In the genomic region with DNA sequence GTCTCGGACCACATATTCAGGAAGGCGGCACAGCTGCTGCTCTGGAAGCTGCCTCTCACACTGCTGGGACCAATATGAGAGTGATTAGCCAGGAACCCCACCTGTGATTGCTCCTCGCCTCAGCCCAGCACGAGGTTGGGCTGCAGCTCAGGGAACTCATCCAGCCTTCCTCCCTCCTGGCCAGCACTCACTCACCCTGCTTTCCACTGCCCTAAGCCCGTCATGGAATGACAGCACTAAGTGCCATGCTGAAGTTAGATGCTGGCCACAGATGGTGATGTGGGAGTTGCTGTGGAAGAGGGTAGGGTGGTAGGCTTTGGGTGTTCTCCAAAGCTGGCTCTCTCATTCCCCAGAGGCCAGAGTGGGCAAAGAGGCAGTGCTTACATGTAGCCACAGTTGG, we compare ENCODE assay signal across 28 cellular contexts. TPM values are rescaled to one million over a fixed set of nuclear protein-coding genes. Genes with fewer than 3 reads are reported as not detected.
DNase-seq lines count a peak whose midpoint lies in the region; ATAC-seq, FAIRE-seq and TF ChIP-seq lines count a peak whose summit lies in the region.
"Had no signal": no experiment of that assay in that cellular context is flagged by ENCODE, and none has a peak within 500 bp of the region (broad histone marks: within the 10 kb centered on the region; RNA-seq: fewer than 3 reads in every experiment).

No MANE protein-coding gene starts in this region.

- CTCF ChIA-PET in HEK293 (lab: Yijun Ruan, JAX): interaction anchor here (1.1 kb wide), 1 partner anchor 14 kb away, joined by 3 read pairs; no protein-coding TSS in a partner anchor
- CTCF ChIA-PET in H1 (lab: Charles Lee; ENCODE audit: partially characterized antibody): interaction anchor here (0.7 to 2.7 kb wide), 7 partner anchors 10 to 94 kb away, joined by 3 to 10 read pairs (median 4); no protein-coding TSS in a partner anchor

- H3K56ac ChIP-seq in H1 (replicated peaks; ENCODE audit: insufficient read length, low read depth, low read length): no peak overlapping the region

- no peak for TF ChIP-seq EP300 in H1 (IDR thresholded peaks at IDR 0.05; ENCODE audit: borderline replicate concordance in 1 of 2, low read depth in 2 of 2, low read length in 2 of 2)

- 90% methylated on average over 5 of the region's 5 CpGs; no CpG with 5 or more reads in 1 of the 2 experiments for whole genome bisulfite sequencing in H1 (ENCODE audit: extremely low coverage in 1 of 2, insufficient coverage in 1 of 2, insufficient read length in 1 of 2, insufficient replicate concordance in 2 of 2, low coverage in 1 of 2, low lambda C conversion rate in 2 of 2, missing lambda C conversion rate in 1 of 2), 2 experiments

- H3K36me3 ChIP-seq in left ventricle myocardium inferior (no peaks in the 10 kb centered on the region), HEK293 (ENCODE audit: control insufficient read depth in 2 of 2, insufficient read depth in 1 of 2, low read length in 2 of 2) (no peaks in the 10 kb centered on the region), H1 (ENCODE audit: control insufficient read depth in 2 of 4, insufficient read depth in 4 of 4, low read length in 3 of 4) (no peaks in the 10 kb centered on the region), osteoblast (ENCODE audit: insufficient read depth, low read length) (no peaks in the 10 kb centered on the region), HAP-1 (replicated peaks) (no peaks in the 10 kb centered on the region)
- H3K36me3 ChIP-seq: BE2C; BLaER1 treated with 17β-estradiol and CSF1 and Interleukin-3, amounts not matched to agents 10 nM and 100 nM had no signal

- no peak overlapping the region for H4K5ac ChIP-seq in H1 (ENCODE audit: insufficient read length, low read depth, low read length)

- H2BK15ac ChIP-seq in H1 (ENCODE audit: low read length): no peak overlapping the region

- H3K9ac ChIP-seq in H1 (replicated peaks in 1 of 4; ENCODE audit: extremely low read depth in 1 of 4, low read depth in 3 of 4, low read length in 3 of 4): no peak overlapping the region
- H3K9ac ChIP-seq: BLaER1 treated with 17β-estradiol and CSF1 and Interleukin-3, amounts not matched to agents 10 nM and 100 nM had no signal

- H4K20me1 ChIP-seq in H1 (replicated peaks in 1 of 2; ENCODE audit: control insufficient read depth in 1 of 2, insufficient read depth in 2 of 2, low read length in 2 of 2) (peaks cover 0 to 2% of the 10 kb centered on the region in 2 experiments), osteoblast (ENCODE audit: insufficient read depth, low read length) (no peaks in the 10 kb centered on the region)
- H4K20me1 ChIP-seq: BLaER1 treated with 17β-estradiol and CSF1 and Interleukin-3, amounts not matched to agents 10 nM and 100 nM had no signal

- no peak overlapping the region for H3K18ac ChIP-seq in H1 (ENCODE audit: extremely low read depth, low read length)

- H3K27ac ChIP-seq in left ventricle myocardium inferior (replicated peaks): no peak overlapping the region
- no peak overlapping the region for H3K27ac ChIP-seq in HEK293 (ENCODE audit: extremely low read depth, low read depth, low read length)
- H3K27ac ChIP-seq in H1 (ENCODE audit: low read depth, low read length): no peak overlapping the region
- H3K27ac ChIP-seq in osteoblast (ENCODE audit: low read depth, low read length): no peak overlapping the region
- H3K27ac ChIP-seq: A549; BLaER1 treated with 17β-estradiol and CSF1 and Interleukin-3, amounts not matched to agents 10 nM and 100 nM had no signal

- no peak overlapping the region for H2AK5ac ChIP-seq in H1 (ENCODE audit: low read depth, low read length)

- DNase-seq in Right ventricle myocardium inferior (ENCODE audit: missing footprints) (no peak), left ventricle myocardium inferior (no peak), H1 (ENCODE audit: low read depth in 1 of 2, low spot score in 2 of 2) (no peak), osteoblast (ENCODE audit: insufficient read length, low spot score, missing footprints) (peak; percentile 31), NCI-H1092 (lab: John Stamatoyannopoulos, UW) (no peak), HAP-1 (ENCODE audit: low spot score in 2 of 2) (no peak)
- DNase-seq in stimulated activated CD4-positive, alpha-beta T cell treated with anti-CD3 and anti-CD28 coated beads, Interleukin-1b, Interleukin-23, amount 100 ng/mL, for 48 hours: no peak
- DNase-seq: 8988T; ACHN; AML-193; BE2C; CD4-positive, alpha-beta T cell; CD8-positive, alpha-beta memory T cell; DMS 273 treated with DMSO at 0.1 percent for 48 hours; DMS79; EL; GDM1; HCEC 1CT; HFFc6 had no signal

- H3K4ac ChIP-seq in H1 (replicated peaks; ENCODE audit: insufficient read length, low read depth, low read length): no peak overlapping the region

- no peak for FAIRE-seq in H1 (lab: Jason Lieb, UNC)
- FAIRE-seq: A549, D721Med, GM12891, GM18507, H54 had no signal

- no peak overlapping the region for H4K91ac ChIP-seq in H1 (replicated peaks; ENCODE audit: insufficient read length, low read length)

- H3K4me1 ChIP-seq in left ventricle myocardium inferior (peaks cover 10% of the 10 kb centered on the region), HEK293 (ENCODE audit: control insufficient read depth, insufficient read depth, low read length) (no peaks in the 10 kb centered on the region), H1 (replicated peaks in 1 of 4; ENCODE audit: control insufficient read depth in 3 of 4, insufficient read depth in 4 of 4, low read length in 3 of 4) (no peaks in the 10 kb centered on the region; a peak in 1 of 7 replicates), osteoblast (ENCODE audit: insufficient read depth, low read length) (peaks cover 9% of the 10 kb centered on the region), HAP-1 (no peaks in the 10 kb centered on the region)
- H3K4me1 ChIP-seq: BE2C had no signal

- H3K9me3 ChIP-seq in left ventricle myocardium inferior (replicated peaks): no peaks in the 10 kb centered on the region
- no peaks in the 10 kb centered on the region for H3K9me3 ChIP-seq in HEK293 (ENCODE audit: control insufficient read depth, insufficient read depth, low read depth, low read length)
- H3K9me3 ChIP-seq in H1 (ENCODE audit: insufficient read depth in 2 of 2, low read depth in 1 of 2, low read length in 1 of 2): no peaks in the 10 kb centered on the region
- no peaks in the 10 kb centered on the region for H3K9me3 ChIP-seq in osteoblast (ENCODE audit: low read depth, low read length)
- no peaks in the 10 kb centered on the region for H3K9me3 ChIP-seq in HAP-1
- H3K9me3 ChIP-seq: A549; BE2C; BLaER1 treated with 17β-estradiol and CSF1 and Interleukin-3, amounts not matched to agents 10 nM and 100 nM had no signal

- H3K14ac ChIP-seq in H1 (ENCODE audit: insufficient read length): no peak overlapping the region

- no peaks in the 10 kb centered on the region for H3K27me3 ChIP-seq in left ventricle myocardium inferior (ENCODE audit: low read depth)
- no peaks in the 10 kb centered on the region for H3K27me3 ChIP-seq in H1 (replicated peaks in 1 of 4; ENCODE audit: control insufficient read depth in 3 of 4, extremely low read depth in 1 of 4, insufficient read depth in 3 of 4, low read length in 3 of 4)
- no peaks in the 10 kb centered on the region for H3K27me3 ChIP-seq in osteoblast (ENCODE audit: insufficient read depth, low read length)
- H3K27me3 ChIP-seq in HAP-1 (ENCODE audit: low read depth): no peaks in the 10 kb centered on the region
- H3K27me3 ChIP-seq: BE2C; BLaER1 treated with 17β-estradiol and CSF1 and Interleukin-3, amounts not matched to agents 10 nM and 100 nM had no signal

- H3K23me2 ChIP-seq in H1 (ENCODE audit: low read depth, low read length): no peaks in the 10 kb centered on the region

- no peak overlapping the region for H3K23ac ChIP-seq in H1 (ENCODE audit: insufficient read length)

- H2BK120ac ChIP-seq in H1 (replicated peaks; ENCODE audit: low read depth, low read length): no peak overlapping the region

- in situ Hi-C loops in HAP-1 (cut with MboI; ENCODE audit: low sequenced_read_pairs): no loop called here

- H3K4me2 ChIP-seq in H1 (ENCODE audit: insufficient read depth in 1 of 2, low read depth in 2 of 2, low read length in 2 of 2) (no peak overlapping the region), osteoblast (ENCODE audit: insufficient read depth, low read length) (no peak overlapping the region)
- H3K4me2 ChIP-seq: A549; BLaER1 treated with 17β-estradiol and CSF1 and Interleukin-3, amounts not matched to agents 10 nM and 100 nM; GM23338 had no signal

- H3K4me3 ChIP-seq in left ventricle myocardium inferior (no peak overlapping the region), HEK293 (ENCODE audit: low read depth, low read length) (no peak overlapping the region), H1 (ENCODE audit: extremely low read depth in 1 of 4, insufficient read depth in 2 of 4, low read depth in 3 of 4, low read length in 4 of 4) (no peak overlapping the region), osteoblast (ENCODE audit: insufficient read depth, low read length) (no peak overlapping the region), HAP-1 (no peak overlapping the region)
- H3K4me3 ChIP-seq: A549; BLaER1 treated with 17β-estradiol and CSF1 and Interleukin-3, amounts not matched to agents 10 nM and 100 nM; GM23338 had no signal

- TF ChIP-seq CTCF in left ventricle myocardium inferior (IDR thresholded peaks at IDR 0.05; ENCODE audit: borderline replicate concordance) (no peak), HEK293 (tag by site-specific recombination; IDR thresholded peaks at IDR 0.05) (no peak), H1 (IDR thresholded peaks at IDR 0.05; ENCODE audit: control extremely low read depth in 1 of 3, insufficient read depth in 1 of 3, low read depth in 1 of 3, low read length in 3 of 3) (no peak), osteoblast (IDR thresholded peaks at IDR 0.05; ENCODE audit: extremely low read depth, low read depth, low read length) (no peak)

- no peak overlapping the region for H2BK5ac ChIP-seq in H1 (ENCODE audit: low read depth, low read length)

- no peak for TF ChIP-seq RAD21 in H1 (IDR thresholded peaks at IDR 0.05 in 1 of 2, conservative IDR thresholded peaks at IDR 0.05 in 1 of 2; ENCODE audit: low read depth in 2 of 2, low read length in 2 of 2)

- no peak for TF ChIP-seq POLR2A in H1 (IDR thresholded peaks at IDR 0.05; ENCODE audit: control extremely low read depth in 1 of 2, low read depth in 2 of 2, low read length in 2 of 2)

- POLR2A ChIA-PET in HEK293 (lab: Yijun Ruan, JAX): interaction anchor here (0.5 kb wide), 1 partner anchor 69 kb away, joined by 3 read pairs; no protein-coding TSS in a partner anchor
- POLR2A ChIA-PET in H1 (lab: Charles Lee; ENCODE audit: partially characterized antibody): interaction anchor here (0.8 to 1.7 kb wide), 5 partner anchors 7 to 71 kb away, joined by 3 to 6 read pairs (median 3); a partner anchor contains a TSS

- H3K79me1 ChIP-seq in H1 (ENCODE audit: low read depth, low read length): no peaks in the 10 kb centered on the region

- H2BK12ac ChIP-seq in H1 (ENCODE audit: low read depth, low read length): no peak overlapping the region; the same call in 1 of the 2 replicates

- intact Hi-C loops in Right ventricle myocardium inferior (cut with DNase I): no loop called here
- intact Hi-C loops in left ventricle myocardium inferior (cut with micrococcal nuclease): no loop called here

- ATAC-seq in Right ventricle myocardium inferior: peak; percentile 31
- ATAC-seq: A549, GM23338 had no signal

- H2BK20ac ChIP-seq in H1 (ENCODE audit: low read length): no peak overlapping the region

- no peaks in the 10 kb centered on the region for H3K79me2 ChIP-seq in H1 (ENCODE audit: control insufficient read depth in 1 of 2, insufficient read depth in 2 of 2, low read length in 2 of 2)
- no peaks in the 10 kb centered on the region for H3K79me2 ChIP-seq in osteoblast (ENCODE audit: insufficient read depth, low read length)

- no peak overlapping the region for H2AFZ ChIP-seq in H1 (ENCODE audit: low read length)
- no peak overlapping the region for H2AFZ ChIP-seq in osteoblast (ENCODE audit: low read length)
- H2AFZ ChIP-seq: GM23338 had no signal

- peak overlapping the region; percentile 87; the same call in 1 of the 2 replicates for H4K8ac ChIP-seq in H1 (ENCODE audit: extremely low read depth, insufficient read depth, low read length)

RNA-seq across cellular contexts. Expression of a gene that starts 7.3 kb away (rescaled TPM):
- total RNA-seq in Right ventricle myocardium inferior (1.2 TPM), left ventricle myocardium inferior (1.7 TPM), osteoblast (0.72 and 1.8 TPM in 2 replicates)
- 4.8 and 7.6 TPM in 2 replicates for total RNA-seq in H1 (2021; fragmentation: NEBNext Ultra II Directional; extraction: Animal tissue kit (Norgen Biotek cat#: 25700))
- 7.6 and 9.4 TPM in 2 replicates for polyA plus RNA-seq in H1 (2011; rRNA removed)
- 7.7 TPM for polyA plus RNA-seq in H1 (2011; cell fraction: cytosol; rRNA removed)
- 42.5 TPM for polyA plus RNA-seq in H1 (2011; cell fraction: nucleus; rRNA removed)
- 3.3 to 8.7 TPM (median 5.8 TPM) in 4 replicates for polyA plus RNA-seq in H1 (2012, experiment 1 of 2)
- polyA plus RNA-seq in H1 (2012, experiment 2 of 2): 3.9 TPM
- polyA plus RNA-seq in H1 (2013, experiment 1 of 2): 6.4 TPM
- polyA plus RNA-seq in H1 (2013, experiment 2 of 2): 3.9 TPM
- 6.6 and 13.8 TPM in 2 replicates for polyA minus RNA-seq in H1 (2011; rRNA and poly(A)+ RNA removed)
- 4.0 TPM for polyA minus RNA-seq in H1 (2011; cell fraction: cytosol; rRNA and poly(A)+ RNA removed)
- 20.9 TPM for polyA minus RNA-seq in H1 (2011; cell fraction: nucleus; rRNA and poly(A)+ RNA removed)
- polyA plus RNA-seq: CD14-positive monocyte; CD8-positive, alpha-beta memory T cell had no signal

RNA-seq across cellular contexts. Expression of a gene that starts 26.6 kb away (rescaled TPM):
- not detected for total RNA-seq in Right ventricle myocardium inferior
- not detected for total RNA-seq in left ventricle myocardium inferior
- total RNA-seq in H1 (2021; fragmentation: NEBNext Ultra II Directional; extraction: Animal tissue kit (Norgen Biotek cat#: 25700)): 66.4 and 67.9 TPM in 2 replicates
- 56.3 and 74.5 TPM in 2 replicates for polyA plus RNA-seq in H1 (2011; rRNA removed)
- polyA plus RNA-seq in H1 (2011; cell fraction: cytosol; rRNA removed): 80.5 TPM
- 277 TPM for polyA plus RNA-seq in H1 (2011; cell fraction: nucleus; rRNA removed)
- 70.4 to 87.7 TPM (median 77.8 TPM) in 4 replicates for polyA plus RNA-seq in H1 (2012, experiment 1 of 2)
- polyA plus RNA-seq in H1 (2012, experiment 2 of 2): 61.8 TPM
- polyA plus RNA-seq in H1 (2013, experiment 1 of 2): 39.4 TPM
- 33.4 TPM for polyA plus RNA-seq in H1 (2013, experiment 2 of 2)
- 57.9 and 66.0 TPM in 2 replicates for polyA minus RNA-seq in H1 (2011; rRNA and poly(A)+ RNA removed)
- 41.2 TPM for polyA minus RNA-seq in H1 (2011; cell fraction: cytosol; rRNA and poly(A)+ RNA removed)
- 57.3 TPM for polyA minus RNA-seq in H1 (2011; cell fraction: nucleus; rRNA and poly(A)+ RNA removed)
- total RNA-seq in osteoblast: not detected in 2 replicates
- total RNA-seq: HFFc6 had no signal
- polyA plus RNA-seq: CD8-positive, alpha-beta memory T cell had no signal

RNA-seq across cellular contexts. Expression of a gene that starts 33.3 kb away (rescaled TPM):
- total RNA-seq in Right ventricle myocardium inferior (7.7 TPM), left ventricle myocardium inferior (8.4 TPM), osteoblast (13.0 and 14.1 TPM in 2 replicates)
- total RNA-seq in H1 (2021; fragmentation: NEBNext Ultra II Directional; extraction: Animal tissue kit (Norgen Biotek cat#: 25700)): 9.8 and 10.3 TPM in 2 replicates
- 14.1 and 20.4 TPM in 2 replicates for polyA plus RNA-seq in H1 (2011; rRNA removed)
- 10.8 TPM for polyA plus RNA-seq in H1 (2011; cell fraction: cytosol; rRNA removed)
- polyA plus RNA-seq in H1 (2011; cell fraction: nucleus; rRNA removed): 13.1 TPM
- polyA plus RNA-seq in H1 (2012, experiment 1 of 2): 5.4 to 8.8 TPM (median 7.3 TPM) in 4 replicates
- 10.2 TPM for polyA plus RNA-seq in H1 (2012, experiment 2 of 2)
- polyA plus RNA-seq in H1 (2013, experiment 1 of 2): 7.2 TPM
- polyA plus RNA-seq in H1 (2013, experiment 2 of 2): 7.1 TPM
- 4.5 and 5.9 TPM in 2 replicates for polyA minus RNA-seq in H1 (2011; rRNA and poly(A)+ RNA removed)
- polyA minus RNA-seq in H1 (2011; cell fraction: cytosol; rRNA and poly(A)+ RNA removed): 8.0 TPM
- 4.9 TPM for polyA minus RNA-seq in H1 (2011; cell fraction: nucleus; rRNA and poly(A)+ RNA removed)

RNA-seq across cellular contexts. Expression of a gene that starts 40.0 kb away (rescaled TPM):
- total RNA-seq in Right ventricle myocardium inferior (2.5 TPM), left ventricle myocardium inferior (0.63 TPM), osteoblast (1.4 and 2.4 TPM in 2 replicates)
- total RNA-seq in H1 (2021; fragmentation: NEBNext Ultra II Directional; extraction: Animal tissue kit (Norgen Biotek cat#: 25700)): 25.4 and 28.1 TPM in 2 replicates
- polyA plus RNA-seq in H1 (2011; rRNA removed): 27.7 and 29.5 TPM in 2 replicates
- polyA plus RNA-seq in H1 (2011; cell fraction: cytosol; rRNA removed): 29.3 TPM
- 101 TPM for polyA plus RNA-seq in H1 (2011; cell fraction: nucleus; rRNA removed)
- polyA plus RNA-seq in H1 (2012, experiment 1 of 2): 21.5 to 33.3 TPM (median 29.6 TPM) in 4 replicates
- polyA plus RNA-seq in H1 (2012, experiment 2 of 2): 18.8 TPM
- polyA plus RNA-seq in H1 (2013, experiment 1 of 2): 22.0 TPM
- polyA plus RNA-seq in H1 (2013, experiment 2 of 2): 20.9 TPM
- polyA minus RNA-seq in H1 (2011; rRNA and poly(A)+ RNA removed): 37.3 and 44.4 TPM in 2 replicates
- 14.4 TPM for polyA minus RNA-seq in H1 (2011; cell fraction: cytosol; rRNA and poly(A)+ RNA removed)
- polyA minus RNA-seq in H1 (2011; cell fraction: nucleus; rRNA and poly(A)+ RNA removed): 39.7 TPM

RNA-seq across cellular contexts. Expression of a gene that starts 43.6 kb away (rescaled TPM):
- 44.3 TPM for total RNA-seq in Right ventricle myocardium inferior
- 40.4 TPM for total RNA-seq in left ventricle myocardium inferior
- total RNA-seq in H1 (2021; fragmentation: NEBNext Ultra II Directional; extraction: Animal tissue kit (Norgen Biotek cat#: 25700)): 80.1 and 81.2 TPM in 2 replicates
- polyA plus RNA-seq in H1 (2011; rRNA removed): 21.4 and 30.6 TPM in 2 replicates
- polyA plus RNA-seq in H1 (2011; cell fraction: cytosol; rRNA removed): 57.8 TPM
- polyA plus RNA-seq in H1 (2011; cell fraction: nucleus; rRNA removed): 63.2 TPM
- polyA plus RNA-seq in H1 (2012, experiment 1 of 2): 71.0 to 103 TPM (median 84.6 TPM) in 4 replicates
- 8.7 TPM for polyA plus RNA-seq in H1 (2012, experiment 2 of 2)
- polyA plus RNA-seq in H1 (2013, experiment 1 of 2): 70.7 TPM
- 66.7 TPM for polyA plus RNA-seq in H1 (2013, experiment 2 of 2)
- polyA minus RNA-seq in H1 (2011; rRNA and poly(A)+ RNA removed): 28.7 and 34.8 TPM in 2 replicates
- 20.6 TPM for polyA minus RNA-seq in H1 (2011; cell fraction: cytosol; rRNA and poly(A)+ RNA removed)
- polyA minus RNA-seq in H1 (2011; cell fraction: nucleus; rRNA and poly(A)+ RNA removed): 59.0 TPM
- total RNA-seq in osteoblast: 50.7 and 55.1 TPM in 2 replicates

Comparison
In these comparisons a context has a peak if more than half of its experiments do, and no peak if none do; other contexts are left out.
1. RNA of a gene that starts 26.6 kb away (total RNA-seq): 66.4 to 67.9 TPM in H1; not detected in Right ventricle myocardium inferior (single experiment), not detected in left ventricle myocardium inferior (single experiment) and not detected in osteoblast; every median in the first group is over 10 times any median in the second.